1 cellular context compared by ENCODE assay signal in the genomic region with DNA sequence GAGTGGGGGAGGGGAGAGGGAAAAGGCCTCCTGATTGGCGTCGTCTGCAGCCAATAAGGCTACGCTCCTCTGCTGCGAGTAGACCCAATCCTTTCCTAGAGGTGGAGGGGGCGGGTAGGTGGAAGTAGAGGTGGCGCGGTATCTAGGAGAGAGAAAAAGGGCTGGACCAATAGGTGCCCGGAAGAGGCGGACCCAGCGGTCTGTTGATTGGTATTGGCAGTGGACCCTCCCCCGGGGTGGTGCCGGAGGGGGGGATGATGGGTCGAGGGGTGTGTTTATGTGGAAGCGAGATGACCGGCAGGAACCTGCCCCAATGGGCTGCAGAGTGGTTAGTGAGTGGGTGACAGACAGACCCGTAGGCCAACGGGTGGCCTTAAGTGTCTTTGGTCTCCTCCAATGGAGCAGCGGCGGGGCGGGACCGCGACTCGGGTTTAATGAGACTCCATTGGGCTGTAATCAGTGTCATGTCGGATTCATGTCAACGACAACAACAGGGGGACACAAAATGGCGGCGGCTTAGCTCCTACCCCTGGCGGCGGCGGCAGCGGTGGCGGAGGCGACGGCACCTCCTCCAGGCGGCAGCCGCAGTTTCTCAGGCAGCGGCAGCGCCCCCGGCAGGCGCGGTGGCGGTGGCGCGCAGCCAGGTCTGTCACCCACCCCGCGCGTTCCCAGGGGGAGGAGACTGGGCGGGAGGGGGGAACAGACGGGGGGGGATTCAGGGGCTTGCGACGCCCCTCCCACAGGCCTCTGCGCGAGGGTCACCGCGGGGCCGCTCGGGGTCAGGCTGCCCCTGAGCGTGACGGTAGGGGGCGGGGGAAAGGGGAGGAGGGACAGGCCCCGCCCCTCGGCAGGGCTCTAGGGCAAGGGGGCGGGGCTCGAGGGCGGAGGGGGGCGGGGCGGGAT.
A peak's percentile ranks its signal among the peaks of the same experiment; 100 is the strongest.
TF ChIP-seq lines count a peak whose summit lies in the region.

KAT6B (plus strand) TSS at position 459 of the 903 bp plus-strand sequence. CDS start 16,258 bp downstream, outside the sequence.

TF ChIP-seq in K562, 482 proteins besides CTCF, POLR2A, EP300 and RAD21 (continued from another document and continues in another):
- TF ChIP-seq ZBTB26 (CRISPR knock-in tag; IDR thresholded peaks at IDR 0.05) (no peak), HDAC1 (IDR thresholded peaks at IDR 0.05) (peak in 1 of 2 experiments; percentile 2; a peak in 1 of 4 replicates), CSDE1 (IDR thresholded peaks at IDR 0.05) (no peak), BDP1 (IDR thresholded peaks at IDR 0.05; ENCODE audit: insufficient read depth, insufficient read length) (no peak), NFE2L1 (tag; IDR thresholded peaks at IDR 0.05; ENCODE audit: borderline replicate concordance, low read depth) (no peak), ESRRA (IDR thresholded peaks at IDR 0.05; ENCODE audit: borderline replicate concordance, low read depth) (peak; percentile 80; the same call in 1 of the 2 replicates), MXI1 (IDR thresholded peaks at IDR 0.05; ENCODE audit: low read depth, low read length) (no peak), TAF7 (tag; IDR thresholded peaks at IDR 0.05) (peak; percentile 54), OTX1 (CRISPR knock-in tag; IDR thresholded peaks at IDR 0.05) (0 out of 2 replicates have a peak, but pooled peaks have one; percentile 29), MYC (IDR thresholded peaks at IDR 0.05; ENCODE audit: low read depth, low read length) (peak; percentile 57; the same call in 1 of the 2 replicates), MYC (CRISPR knock-in tag; IDR thresholded peaks at IDR 0.05; ENCODE audit: borderline replicate concordance, low read depth) (no peak), KLF13 (tag; IDR thresholded peaks at IDR 0.05; ENCODE audit: borderline replicate concordance, low read depth) (peak; percentile 74), SIN3A (IDR thresholded peaks at IDR 0.05; ENCODE audit: borderline replicate concordance in 2 of 2, control insufficient read depth in 1 of 2, low read depth in 2 of 2, low read length in 2 of 2) (no peak), NFIC (IDR thresholded peaks at IDR 0.05) (peak; percentile 88), RFX1 (IDR thresholded peaks at IDR 0.05) (peak; percentile 88), ZNF584 (CRISPR knock-in tag; IDR thresholded peaks at IDR 0.05; ENCODE audit: low read depth) (no peak), CCNT2 (IDR thresholded peaks at IDR 0.05; ENCODE audit: borderline replicate concordance, extremely low read depth, insufficient read length, low read depth, low read length) (peak; percentile 46), SRSF1 (IDR thresholded peaks at IDR 0.05; ENCODE audit: low read depth, low read length) (no peak), FOXK2 (conservative IDR thresholded peaks at IDR 0.05 in 1 of 2, IDR thresholded peaks at IDR 0.05 in 1 of 2; ENCODE audit: low read depth in 2 of 2) (peak; percentile 98 to 99), TBP (optimal IDR thresholded peaks at IDR 0.05; ENCODE audit: low read depth, low read length) (peak; percentile 90), XRCC4 (IDR thresholded peaks at IDR 0.05; ENCODE audit: extremely low read depth, insufficient read depth, insufficient read length) (no peak), POLR2G (IDR thresholded peaks at IDR 0.05; ENCODE audit: low read depth, low read length) (peak; percentile 96), PRMT5 (CRISPR knock-in tag; IDR thresholded peaks at IDR 0.05) (no peak), HINFP (tag; conservative IDR thresholded peaks at IDR 0.05; ENCODE audit: low read depth) (no peak), ZNF253 (CRISPR knock-in tag; conservative IDR thresholded peaks at IDR 0.05) (no peak), JUNB (CRISPR knock-in tag; conservative IDR thresholded peaks at IDR 0.05) (no peak), RBM25 (IDR thresholded peaks at IDR 0.05; ENCODE audit: low read depth, low read length, severe bottlenecking) (peak; percentile 96), PKNOX1 (IDR thresholded peaks at IDR 0.05) (peak; percentile 100), NFRKB (IDR thresholded peaks at IDR 0.05; ENCODE audit: low read depth) (peak; percentile 97), NR4A1 (CRISPR knock-in tag; IDR thresholded peaks at IDR 0.05) (peak; percentile 79; the same call in 1 of the 2 replicates), NR4A1 (tag; IDR thresholded peaks at IDR 0.05) (no peak), HDAC6 (IDR thresholded peaks at IDR 0.05; ENCODE audit: low read depth, low read length) (no peak), FOXJ2 (tag; IDR thresholded peaks at IDR 0.05) (peak; percentile 96), L3MBTL2 (IDR thresholded peaks at IDR 0.05) (peak; percentile 28), MAFK (IDR thresholded peaks at IDR 0.05; ENCODE audit: low read length) (no peak), ASH1L (IDR thresholded peaks at IDR 0.05; ENCODE audit: borderline replicate concordance, low read depth, partially characterized antibody) (peak; percentile 99), EGR1 (conservative IDR thresholded peaks at IDR 0.05) (no peak; the same call in 1 of the 2 replicates), RNF2 (IDR thresholded peaks at IDR 0.05) (peak; percentile 54), NR2C2 (CRISPR knock-in tag; IDR thresholded peaks at IDR 0.05) (peak; percentile 86; the same call in 1 of the 2 replicates), NR2C2 (tag; IDR thresholded peaks at IDR 0.05) (peak; percentile 98), CTBP1 (IDR thresholded peaks at IDR 0.05; ENCODE audit: borderline replicate concordance) (peak; percentile 54), POLR2AphosphoS2 (IDR thresholded peaks at IDR 0.05; ENCODE audit: low read length) (no peak)
- TF ChIP-seq, protein P1, sequence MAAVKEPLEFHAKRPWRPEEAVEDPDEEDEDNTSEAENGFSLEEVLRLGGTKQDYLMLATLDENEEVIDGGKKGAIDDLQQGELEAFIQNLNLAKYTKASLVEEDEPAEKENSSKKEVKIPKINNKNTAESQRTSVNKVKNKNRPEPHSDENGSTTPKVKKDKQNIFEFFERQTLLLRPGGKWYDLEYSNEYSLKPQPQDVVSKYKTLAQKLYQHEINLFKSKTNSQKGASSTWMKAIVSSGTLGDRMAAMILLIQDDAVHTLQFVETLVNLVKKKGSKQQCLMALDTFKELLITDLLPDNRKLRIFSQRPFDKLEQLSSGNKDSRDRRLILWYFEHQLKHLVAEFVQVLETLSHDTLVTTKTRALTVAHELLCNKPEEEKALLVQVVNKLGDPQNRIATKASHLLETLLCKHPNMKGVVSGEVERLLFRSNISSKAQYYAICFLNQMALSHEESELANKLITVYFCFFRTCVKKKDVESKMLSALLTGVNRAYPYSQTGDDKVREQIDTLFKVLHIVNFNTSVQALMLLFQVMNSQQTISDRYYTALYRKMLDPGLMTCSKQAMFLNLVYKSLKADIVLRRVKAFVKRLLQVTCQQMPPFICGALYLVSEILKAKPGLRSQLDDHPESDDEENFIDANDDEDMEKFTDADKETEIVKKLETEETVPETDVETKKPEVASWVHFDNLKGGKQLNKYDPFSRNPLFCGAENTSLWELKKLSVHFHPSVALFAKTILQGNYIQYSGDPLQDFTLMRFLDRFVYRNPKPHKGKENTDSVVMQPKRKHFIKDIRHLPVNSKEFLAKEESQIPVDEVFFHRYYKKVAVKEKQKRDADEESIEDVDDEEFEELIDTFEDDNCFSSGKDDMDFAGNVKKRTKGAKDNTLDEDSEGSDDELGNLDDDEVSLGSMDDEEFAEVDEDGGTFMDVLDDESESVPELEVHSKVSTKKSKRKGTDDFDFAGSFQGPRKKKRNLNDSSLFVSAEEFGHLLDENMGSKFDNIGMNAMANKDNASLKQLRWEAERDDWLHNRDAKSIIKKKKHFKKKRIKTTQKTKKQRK (IDR thresholded peaks at IDR 0.05; ENCODE audit: borderline replicate concordance, low read depth, low read length), result peak; percentile 98
- TF ChIP-seq, protein P2, sequence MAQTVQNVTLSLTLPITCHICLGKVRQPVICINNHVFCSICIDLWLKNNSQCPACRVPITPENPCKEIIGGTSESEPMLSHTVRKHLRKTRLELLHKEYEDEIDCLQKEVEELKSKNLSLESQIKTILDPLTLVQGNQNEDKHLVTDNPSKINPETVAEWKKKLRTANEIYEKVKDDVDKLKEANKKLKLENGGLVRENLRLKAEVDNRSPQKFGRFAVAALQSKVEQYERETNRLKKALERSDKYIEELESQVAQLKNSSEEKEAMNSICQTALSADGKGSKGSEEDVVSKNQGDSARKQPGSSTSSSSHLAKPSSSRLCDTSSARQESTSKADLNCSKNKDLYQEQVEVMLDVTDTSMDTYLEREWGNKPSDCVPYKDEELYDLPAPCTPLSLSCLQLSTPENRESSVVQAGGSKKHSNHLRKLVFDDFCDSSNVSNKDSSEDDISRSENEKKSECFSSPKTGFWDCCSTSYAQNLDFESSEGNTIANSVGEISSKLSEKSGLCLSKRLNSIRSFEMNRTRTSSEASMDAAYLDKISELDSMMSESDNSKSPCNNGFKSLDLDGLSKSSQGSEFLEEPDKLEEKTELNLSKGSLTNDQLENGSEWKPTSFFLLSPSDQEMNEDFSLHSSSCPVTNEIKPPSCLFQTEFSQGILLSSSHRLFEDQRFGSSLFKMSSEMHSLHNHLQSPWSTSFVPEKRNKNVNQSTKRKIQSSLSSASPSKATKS (CRISPR knock-in tag; IDR thresholded peaks at IDR 0.05), result no peak
- TF ChIP-seq, protein P3, sequence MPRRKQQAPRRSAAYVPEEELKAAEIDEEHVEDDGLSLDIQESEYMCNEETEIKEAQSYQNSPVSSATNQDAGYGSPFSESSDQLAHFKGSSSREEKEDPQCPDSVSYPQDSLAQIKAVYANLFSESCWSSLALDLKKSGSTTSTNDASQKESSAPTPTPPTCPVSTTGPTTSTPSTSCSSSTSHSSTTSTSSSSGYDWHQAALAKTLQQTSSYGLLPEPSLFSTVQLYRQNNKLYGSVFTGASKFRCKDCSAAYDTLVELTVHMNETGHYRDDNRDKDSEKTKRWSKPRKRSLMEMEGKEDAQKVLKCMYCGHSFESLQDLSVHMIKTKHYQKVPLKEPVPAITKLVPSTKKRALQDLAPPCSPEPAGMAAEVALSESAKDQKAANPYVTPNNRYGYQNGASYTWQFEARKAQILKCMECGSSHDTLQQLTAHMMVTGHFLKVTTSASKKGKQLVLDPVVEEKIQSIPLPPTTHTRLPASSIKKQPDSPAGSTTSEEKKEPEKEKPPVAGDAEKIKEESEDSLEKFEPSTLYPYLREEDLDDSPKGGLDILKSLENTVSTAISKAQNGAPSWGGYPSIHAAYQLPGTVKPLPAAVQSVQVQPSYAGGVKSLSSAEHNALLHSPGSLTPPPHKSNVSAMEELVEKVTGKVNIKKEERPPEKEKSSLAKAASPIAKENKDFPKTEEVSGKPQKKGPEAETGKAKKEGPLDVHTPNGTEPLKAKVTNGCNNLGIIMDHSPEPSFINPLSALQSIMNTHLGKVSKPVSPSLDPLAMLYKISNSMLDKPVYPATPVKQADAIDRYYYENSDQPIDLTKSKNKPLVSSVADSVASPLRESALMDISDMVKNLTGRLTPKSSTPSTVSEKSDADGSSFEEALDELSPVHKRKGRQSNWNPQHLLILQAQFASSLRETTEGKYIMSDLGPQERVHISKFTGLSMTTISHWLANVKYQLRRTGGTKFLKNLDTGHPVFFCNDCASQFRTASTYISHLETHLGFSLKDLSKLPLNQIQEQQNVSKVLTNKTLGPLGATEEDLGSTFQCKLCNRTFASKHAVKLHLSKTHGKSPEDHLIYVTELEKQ (CRISPR knock-in tag; IDR thresholded peaks at IDR 0.05), result no peak
